Comparison of ENCODE assay signal across 16 cellular contexts in the genomic region with DNA sequence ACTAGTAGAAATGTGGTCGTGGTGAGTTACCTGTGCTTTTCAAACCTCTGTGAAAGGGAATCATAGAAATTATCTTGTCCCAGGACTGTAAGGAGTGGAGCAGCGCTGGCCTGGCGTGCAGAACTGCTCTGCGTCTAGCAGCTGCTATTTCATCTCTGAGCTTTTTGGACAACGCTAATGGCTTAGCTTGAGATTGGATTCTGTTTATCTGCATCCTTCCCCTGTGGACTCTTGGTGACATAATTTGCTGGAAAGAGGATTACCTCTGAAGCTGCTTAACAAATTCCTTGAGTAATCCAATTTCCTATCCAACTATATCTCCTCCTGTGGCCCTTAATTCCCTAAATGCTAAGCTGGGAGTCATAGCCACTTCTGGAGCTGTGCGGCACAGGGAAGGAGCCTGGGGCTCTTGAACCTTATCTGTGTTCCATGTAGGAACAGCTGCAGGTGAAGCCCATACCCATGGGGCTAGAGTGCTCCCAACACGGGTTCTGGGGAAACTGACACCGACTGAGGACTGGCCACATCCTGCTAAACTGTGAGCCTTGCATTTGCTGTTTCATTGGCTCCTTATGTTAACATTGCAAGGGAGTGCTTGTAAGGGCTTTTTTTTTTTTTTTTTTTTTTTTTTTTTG. TPM values are rescaled to one million over a fixed set of nuclear protein-coding genes. Genes with fewer than 3 reads are reported as not detected.
DNase-seq lines count a peak whose midpoint lies in the region; FAIRE-seq and TF ChIP-seq lines count a peak whose summit lies in the region.
"Had no signal": no experiment of that assay in that cellular context is flagged by ENCODE, and none has a peak within 500 bp of the region (broad histone marks: within the 10 kb centered on the region; RNA-seq: fewer than 3 reads in every experiment).

No MANE protein-coding gene starts in this region.

- no peak for TF ChIP-seq POLR2A in GM12891 (IDR thresholded peaks at IDR 0.05; ENCODE audit: low read depth, low read length)

- H3K4me3 Mint-ChIP-seq in mesothelial cell of epicardium, result no peak overlapping the region
- H3K4me3 Mint-ChIP-seq: CD8-positive, alpha-beta memory T cell had no signal

- H3K36me3 ChIP-seq in BLaER1 treated with 17β-estradiol and CSF1 and Interleukin-3, amounts not matched to agents 10 nM and 100 nM, result peaks cover 0 to 99% (median 97%) of the 10 kb centered on the region in 11 experiments; a peak in 19 of 22 replicates

- TF ChIP-seq CTCF in fibroblast of the aortic adventitia (IDR thresholded peaks at IDR 0.05; ENCODE audit: insufficient read depth, low read length), result no peak
- no peak for TF ChIP-seq CTCF in mesothelial cell of epicardium (IDR thresholded peaks at IDR 0.05; ENCODE audit: unreplicated experiment)

- no peaks in the 10 kb centered on the region for H3K36me3 Mint-ChIP-seq in mesothelial cell of epicardium

- peaks cover 7% of the 10 kb centered on the region for H3K4me1 Mint-ChIP-seq in mesothelial cell of epicardium

- no peak for FAIRE-seq in GM12891 (lab: Jason Lieb, UNC)
- FAIRE-seq: H54 had no signal

- H3K4me3 ChIP-seq in BLaER1 treated with 17β-estradiol and CSF1 and Interleukin-3, amounts not matched to agents 10 nM and 100 nM, result no peak overlapping the region
- no peak overlapping the region for H3K4me3 ChIP-seq in fibroblast of the aortic adventitia (ENCODE audit: low read depth, low read length)

- H3K9me3 ChIP-seq in BLaER1 treated with 17β-estradiol and CSF1 and Interleukin-3, amounts not matched to agents 10 nM and 100 nM (replicated peaks in 1 of 11), result no peaks in the 10 kb centered on the region

- H4K20me1 ChIP-seq in BLaER1 treated with 17β-estradiol and CSF1 and Interleukin-3, amounts not matched to agents 10 nM and 100 nM, result peaks cover 0 to 98% (median 89%) of the 10 kb centered on the region in 11 experiments; a peak in 18 of 22 replicates

- H3K27me3 Mint-ChIP-seq in mesothelial cell of epicardium (ENCODE audit: low read depth), result peaks cover 28% of the 10 kb centered on the region

- DNase-seq in NCI-H524 treated with DMSO at 0.1 percent for 48 hours (lab: John Stamatoyannopoulos, UW) (peak; percentile 86), fibroblast of the aortic adventitia (ENCODE audit: low read depth) (peak; percentile 24), mesothelial cell of epicardium (ENCODE audit: low spot score in 2 of 2, unreplicated experiment in 2 of 2) (no peak), NCI-H345 treated with DMSO at 0.1 percent for 48 hours (lab: John Stamatoyannopoulos, UW; ENCODE audit: unreplicated experiment) (no peak), GM12891 (ENCODE audit: insufficient read length, low spot score) (no peak), DMS53 (lab: John Stamatoyannopoulos, UW) (no peak)
- DNase-seq in activated CD4-positive, CD25-positive, alpha-beta regulatory T cell treated with anti-CD3 and anti-CD28 coated beads, Interleukin-2, amount 50 U/mL, for 72 hours, result no peak
- DNase-seq: ACHN; CD8-positive, alpha-beta memory T cell; DMS 273 treated with DMSO at 0.1 percent for 48 hours; Karpas-422; NCI-H187 treated with DMSO at 0.1 percent for 48 hours; NCI-H510A treated with DMSO at 0.1 percent for 48 hours; SHP77 had no signal

- peak overlapping the region in 3 of 11 experiments; percentile 2 to 48 (median 23); a peak in 4 of 22 replicates for H3K9ac ChIP-seq in BLaER1 treated with 17β-estradiol and CSF1 and Interleukin-3, amounts not matched to agents 10 nM and 100 nM

- H3K27ac Mint-ChIP-seq in mesothelial cell of epicardium, result peak overlapping the region; percentile 39
- H3K27ac Mint-ChIP-seq: CD8-positive, alpha-beta memory T cell had no signal

- peak overlapping the region in 6 of 11 experiments; percentile 3 to 61 (median 40); a peak in 6 of 22 replicates for H3K27ac ChIP-seq in BLaER1 treated with 17β-estradiol and CSF1 and Interleukin-3, amounts not matched to agents 10 nM and 100 nM

- H3K4me2 ChIP-seq in BLaER1 treated with 17β-estradiol and CSF1 and Interleukin-3, amounts not matched to agents 10 nM and 100 nM, result peak overlapping the region in 8 of 11 experiments; percentile 41 to 75 (median 60); a peak in 16 of 22 replicates

- H3K4me1 ChIP-seq in BLaER1 treated with 17β-estradiol and CSF1 and Interleukin-3, amounts not matched to agents 10 nM and 100 nM, result peaks cover 11 to 75% (median 41%) of the 10 kb centered on the region in 10 experiments

- no peaks in the 10 kb centered on the region for H3K9me3 Mint-ChIP-seq in mesothelial cell of epicardium
- H3K9me3 Mint-ChIP-seq: CD8-positive, alpha-beta memory T cell had no signal

- no peaks in the 10 kb centered on the region; a peak in 2 of 22 replicates for H3K27me3 ChIP-seq in BLaER1 treated with 17β-estradiol and CSF1 and Interleukin-3, amounts not matched to agents 10 nM and 100 nM

TF ChIP-seq in GM12891, 5 proteins besides CTCF, POLR2A, EP300 and RAD21:
- no peak for TF ChIP-seq PAX5 (IDR thresholded peaks at IDR 0.05; ENCODE audit: insufficient read depth, low read length, severe bottlenecking)
- TF ChIP-seq SPI1 (IDR thresholded peaks at IDR 0.05; ENCODE audit: low read depth, low read length), result no peak
- TF ChIP-seq POU2F2 (IDR thresholded peaks at IDR 0.05; ENCODE audit: low read depth, low read length), result no peak
- TF ChIP-seq TAF1 (IDR thresholded peaks at IDR 0.05; ENCODE audit: low read depth, low read length), result no peak
- no peak for TF ChIP-seq POLR2AphosphoS5 (IDR thresholded peaks at IDR 0.05; ENCODE audit: low read depth, low read length)
TF ChIP-seq in GM12891: peak in this region for 0.

RNA-seq across cellular contexts. Expression of a gene that starts 43.2 kb away (rescaled TPM):
- 1.3 and 5.3 TPM in 2 replicates for total RNA-seq in fibroblast of the aortic adventitia (ENCODE audit: low replicate concordance)
- total RNA-seq in mesothelial cell of epicardium, result 0.78 to 1.2 TPM (median 0.97 TPM) in 3 replicates
- polyA plus RNA-seq in GM12891 (2012; ENCODE audit: low read depth, missing spikeins), result 4.9 TPM

RNA-seq across cellular contexts. Expression of a gene that starts 53.6 kb away (rescaled TPM):
- total RNA-seq in fibroblast of the aortic adventitia (ENCODE audit: low replicate concordance) (not detected in 2 replicates), mesothelial cell of epicardium (0.18 to 0.69 TPM (median 0.31 TPM) in 3 replicates)
- polyA plus RNA-seq in GM12891 (2012; ENCODE audit: low read depth, missing spikeins), result 0.17 TPM
- total RNA-seq: CD8-positive, alpha-beta memory T cell had no signal
- polyA plus RNA-seq: CD8-positive, alpha-beta memory T cell had no signal

RNA-seq across cellular contexts. Expression of a gene that starts 53.8 kb away (rescaled TPM):
- total RNA-seq in fibroblast of the aortic adventitia (ENCODE audit: low replicate concordance), result 0.09 and 0.49 TPM in 2 replicates
- total RNA-seq in mesothelial cell of epicardium, result 0.29 to 0.54 TPM (median 0.47 TPM) in 3 replicates
- 0.01 TPM for polyA plus RNA-seq in GM12891 (2012; ENCODE audit: low read depth, missing spikeins)
- total RNA-seq: CD8-positive, alpha-beta memory T cell had no signal
- polyA plus RNA-seq: CD8-positive, alpha-beta memory T cell had no signal

Comparison
In these comparisons a context has a peak if more than half of its experiments do, and no peak if none do; other contexts are left out.
1. DNase-seq: peak in NCI-H524 treated with DMSO at 0.1 percent for 48 hours (single experiment) and fibroblast of the aortic adventitia (single experiment); none in mesothelial cell of epicardium (0 of 2), NCI-H345 treated with DMSO at 0.1 percent for 48 hours (single experiment), GM12891 (single experiment), activated CD4-positive, CD25-positive, alpha-beta regulatory T cell treated with anti-CD3 and anti-CD28 coated beads, Interleukin-2, amount 50 U/mL, for 72 hours (single experiment) and DMS53 (single experiment).